12 cellular contexts compared by ENCODE assay signal in the genomic region with DNA sequence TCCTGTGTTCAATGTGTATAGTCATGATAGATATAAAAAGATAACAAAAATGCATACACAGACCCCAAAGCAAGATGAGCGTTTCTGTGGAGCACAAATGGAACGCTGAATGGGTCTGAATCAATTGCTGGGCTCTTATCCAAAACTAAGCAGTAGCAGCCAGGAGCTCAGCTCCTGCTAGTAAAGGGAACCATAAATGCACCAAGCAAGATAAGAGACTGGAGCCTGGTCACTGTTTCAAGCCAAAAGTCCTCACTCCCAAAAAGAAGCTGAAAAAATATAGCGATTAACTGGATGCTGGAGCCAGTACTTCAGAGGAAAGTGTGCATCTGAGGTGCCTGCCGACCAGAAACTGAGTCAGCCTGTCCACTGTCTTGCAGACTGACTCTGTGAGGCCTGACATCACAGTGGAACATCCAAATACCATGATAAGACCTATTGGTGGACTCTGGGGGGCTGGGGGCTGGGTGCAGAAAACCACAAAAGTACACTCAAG.
DNase-seq lines count a peak whose midpoint lies in the region; ATAC-seq and TF ChIP-seq lines count a peak whose summit lies in the region.
"Had no signal": no experiment of that assay in that cellular context is flagged by ENCODE, and none has a peak within 500 bp of the region (broad histone marks: within the 10 kb centered on the region; RNA-seq: fewer than 3 reads in every experiment).

No MANE protein-coding gene starts in this region.

- H3K4me1 Mint-ChIP-seq in CD8-positive, alpha-beta memory T cell: peaks cover 74 to 89% (median 88%) of the 10 kb centered on the region in 3 donors
- H3K4me1 Mint-ChIP-seq in activated T-helper 1 cell treated with anti-CD3 and anti-CD28 coated beads, Interleukin-12 subunit alpha, Interleukin-12 subunit beta, Interleukin-2, Interleukin-4 antibody, amounts not matched to agents 30 ng/mL and 10 ng/mL and 1 ng/mL, durations not matched to agents 14 hours and 24 hours and 36 hours (ENCODE audit: low read depth): peaks cover 83% of the 10 kb centered on the region

- POLR2A ChIA-PET in CD8-positive, alpha-beta memory T cell (lab: Charles Lee): no interaction called here
- POLR2A ChIA-PET in Panc1 (lab: Charles Lee): no interaction called here

- no peak overlapping the region for H2AFZ ChIP-seq in smooth muscle cell (ENCODE audit: low read depth)

- H3K36me3 ChIP-seq in CD8-positive, alpha-beta memory T cell (ENCODE audit: insufficient read depth, low read length): peaks cover 3% of the 10 kb centered on the region
- H3K36me3 ChIP-seq in Panc1 (ENCODE audit: control insufficient read depth, insufficient read depth, low read length) (no peaks in the 10 kb centered on the region), smooth muscle cell (ENCODE audit: low read depth) (no peaks in the 10 kb centered on the region)
- H3K36me3 ChIP-seq: esophagus muscularis mucosa, upper lobe of left lung had no signal

- 17% methylated on average over 4 of the region's 4 CpGs for WGBS in smooth muscle cell (ENCODE audit: low lambda C conversion rate)

- peaks cover 0 to 1% (median 0%) of the 10 kb centered on the region in 5 donors for H3K9me3 Mint-ChIP-seq in CD8-positive, alpha-beta memory T cell
- H3K9me3 Mint-ChIP-seq in activated T-helper 1 cell treated with anti-CD3 and anti-CD28 coated beads, Interleukin-12 subunit alpha, Interleukin-12 subunit beta, Interleukin-2, Interleukin-4 antibody, amounts not matched to agents 30 ng/mL and 10 ng/mL and 1 ng/mL, durations not matched to agents 14 hours and 24 hours and 36 hours: peaks cover 6% of the 10 kb centered on the region
- H3K9me3 Mint-ChIP-seq: central memory CD8-positive, alpha-beta T cell had no signal

- H3K9ac ChIP-seq in smooth muscle cell (ENCODE audit: low read depth): no peak overlapping the region

- peak overlapping the region; percentile 48 for H3K4me2 ChIP-seq in smooth muscle cell

- BruUV-seq in Panc1 (replicated peaks; lab: Mats Ljungman, UMichigan): no TSS peak

- no peaks in the 10 kb centered on the region for H4K20me1 ChIP-seq in smooth muscle cell (ENCODE audit: low read depth)

- TF ChIP-seq CTCF in Panc1 (IDR thresholded peaks at IDR 0.05) (no peak), smooth muscle cell (IDR thresholded peaks at IDR 0.05; ENCODE audit: borderline replicate concordance, insufficient read depth, poor library complexity, severe bottlenecking) (no peak)

- ATAC-seq in Panc1 (0 out of 2 replicates have a peak, but pooled peaks have one; percentile 56), GM18861 (IDR thresholded peaks at IDR 0.05; ENCODE audit: unreplicated experiment) (no peak), HG02870 (IDR thresholded peaks at IDR 0.05; ENCODE audit: unreplicated experiment) (no peak)

- no peaks in the 10 kb centered on the region for H3K27me3 ChIP-seq in CD8-positive, alpha-beta memory T cell (ENCODE audit: insufficient read depth, low read length, poor library complexity, severe bottlenecking)
- H3K27me3 ChIP-seq in Panc1 (ENCODE audit: control insufficient read depth, insufficient read depth, low read length) (no peaks in the 10 kb centered on the region), smooth muscle cell (ENCODE audit: low read depth) (no peaks in the 10 kb centered on the region)
- H3K27me3 ChIP-seq: esophagus muscularis mucosa, upper lobe of left lung had no signal

- no peak overlapping the region for H3K27ac ChIP-seq in CD8-positive, alpha-beta memory T cell (ENCODE audit: low read depth, low read length)
- no peak overlapping the region for H3K27ac ChIP-seq in Panc1 (ENCODE audit: low read length)
- peak overlapping the region; percentile 48 for H3K27ac ChIP-seq in smooth muscle cell (ENCODE audit: low read depth)
- H3K27ac ChIP-seq: esophagus muscularis mucosa, upper lobe of left lung had no signal

- intact Hi-C loops in Panc1 (cut with micrococcal nuclease; ENCODE audit: unreplicated experiment): no loop called here
- intact Hi-C loops in activated T-helper 1 cell treated with anti-CD3 and anti-CD28 coated beads, Interleukin-12 subunit alpha, Interleukin-12 subunit beta, Interleukin-2, Interleukin-4 antibody, amounts not matched to agents 30 ng/mL and 10 ng/mL and 1 ng/mL, durations not matched to agents 14 hours and 24 hours and 36 hours (cut with micrococcal nuclease): loop anchor here (2.0 kb wide), 1 partner anchor 67 kb away; no protein-coding TSS in a partner anchor

- DNase-seq in CD8-positive, alpha-beta memory T cell: no peak
- DNase-seq in Panc1 (ENCODE audit: low read depth, low spot score) (no peak), smooth muscle cell (lab: John Stamatoyannopoulos, UW; ENCODE audit: unreplicated experiment) (no peak), NOMO-1 treated with dmso at 0.1 percent for 144 hours (lab: John Stamatoyannopoulos, UW; ENCODE audit: unreplicated experiment) (no peak)
- no peak for DNase-seq in activated T-helper 1 cell treated with anti-CD3 and anti-CD28 coated beads, Interleukin-12 subunit alpha, Interleukin-12 subunit beta, Interleukin-2, Interleukin-4 antibody, amounts not matched to agents 30 ng/mL and 10 ng/mL and 1 ng/mL, durations not matched to agents 14 hours and 24 hours and 36 hours (ENCODE audit: low spot score)
- DNase-seq: Kasumi-1, RPMI8226, upper lobe of left lung had no signal

- no peaks in the 10 kb centered on the region for H3K9me3 ChIP-seq in CD8-positive, alpha-beta memory T cell (ENCODE audit: low read length)
- H3K9me3 ChIP-seq in Panc1 (ENCODE audit: control insufficient read depth, insufficient read depth, low read depth, low read length) (no peaks in the 10 kb centered on the region), smooth muscle cell (replicated peaks; ENCODE audit: low read depth) (no peaks in the 10 kb centered on the region)
- H3K9me3 ChIP-seq: esophagus muscularis mucosa, upper lobe of left lung had no signal

- peaks cover 46% of the 10 kb centered on the region for H3K4me1 ChIP-seq in CD8-positive, alpha-beta memory T cell (ENCODE audit: insufficient read depth, low read length)
- H3K4me1 ChIP-seq in Panc1 (ENCODE audit: control insufficient read depth, insufficient read depth, low read length) (peaks cover 6% of the 10 kb centered on the region; the same call in 1 of the 2 replicates), smooth muscle cell (ENCODE audit: low read depth) (no peaks in the 10 kb centered on the region)

- H3K36me3 Mint-ChIP-seq in CD8-positive, alpha-beta memory T cell: peaks cover 26 to 54% (median 31%) of the 10 kb centered on the region in 3 donors
- H3K36me3 Mint-ChIP-seq in activated T-helper 1 cell treated with anti-CD3 and anti-CD28 coated beads, Interleukin-12 subunit alpha, Interleukin-12 subunit beta, Interleukin-2, Interleukin-4 antibody, amounts not matched to agents 30 ng/mL and 10 ng/mL and 1 ng/mL, durations not matched to agents 14 hours and 24 hours and 36 hours (ENCODE audit: low read depth): peaks cover 61% of the 10 kb centered on the region

- H3K27ac Mint-ChIP-seq in CD8-positive, alpha-beta memory T cell: peak overlapping the region; percentile 32 to 90 (median 52)
- peak overlapping the region; percentile 72 for H3K27ac Mint-ChIP-seq in activated T-helper 1 cell treated with anti-CD3 and anti-CD28 coated beads, Interleukin-12 subunit alpha, Interleukin-12 subunit beta, Interleukin-2, Interleukin-4 antibody, amounts not matched to agents 30 ng/mL and 10 ng/mL and 1 ng/mL, durations not matched to agents 14 hours and 24 hours and 36 hours

- in situ Hi-C loops in Panc1 (cut with HindIII; ENCODE audit: low pct_unique_long_range_greater_than_20kb, low sequenced_read_pairs): no loop called here

- no peaks in the 10 kb centered on the region for H3K27me3 Mint-ChIP-seq in CD8-positive, alpha-beta memory T cell
- H3K27me3 Mint-ChIP-seq in activated T-helper 1 cell treated with anti-CD3 and anti-CD28 coated beads, Interleukin-12 subunit alpha, Interleukin-12 subunit beta, Interleukin-2, Interleukin-4 antibody, amounts not matched to agents 30 ng/mL and 10 ng/mL and 1 ng/mL, durations not matched to agents 14 hours and 24 hours and 36 hours (ENCODE audit: insufficient read depth): no peaks in the 10 kb centered on the region
- H3K27me3 Mint-ChIP-seq: central memory CD8-positive, alpha-beta T cell had no signal

- H3K79me2 ChIP-seq in smooth muscle cell (ENCODE audit: low read depth): no peaks in the 10 kb centered on the region

- no peaks in the 10 kb centered on the region for H3F3A ChIP-seq in smooth muscle cell (ENCODE audit: low read depth)

- H3K4me3 ChIP-seq in CD8-positive, alpha-beta memory T cell (ENCODE audit: low read length): no peak overlapping the region
- H3K4me3 ChIP-seq in Panc1 (ENCODE audit: low read depth in 2 of 2, low read length in 2 of 2) (no peak overlapping the region), smooth muscle cell (no peak overlapping the region)
- H3K4me3 ChIP-seq: esophagus muscularis mucosa, upper lobe of left lung had no signal

- peak overlapping the region in 4 of 7 donors; percentile 12 to 37 (median 23) for H3K4me3 Mint-ChIP-seq in CD8-positive, alpha-beta memory T cell
- peak overlapping the region; percentile 12 for H3K4me3 Mint-ChIP-seq in activated T-helper 1 cell treated with anti-CD3 and anti-CD28 coated beads, Interleukin-12 subunit alpha, Interleukin-12 subunit beta, Interleukin-2, Interleukin-4 antibody, amounts not matched to agents 30 ng/mL and 10 ng/mL and 1 ng/mL, durations not matched to agents 14 hours and 24 hours and 36 hours
- H3K4me3 Mint-ChIP-seq: central memory CD8-positive, alpha-beta T cell had no signal

- CTCF ChIA-PET in CD8-positive, alpha-beta memory T cell (lab: Charles Lee): no interaction called here
- CTCF ChIA-PET in Panc1 (lab: Charles Lee): no interaction called here
